ENCODE assay signal across 27 cellular contexts in the genomic region with DNA sequence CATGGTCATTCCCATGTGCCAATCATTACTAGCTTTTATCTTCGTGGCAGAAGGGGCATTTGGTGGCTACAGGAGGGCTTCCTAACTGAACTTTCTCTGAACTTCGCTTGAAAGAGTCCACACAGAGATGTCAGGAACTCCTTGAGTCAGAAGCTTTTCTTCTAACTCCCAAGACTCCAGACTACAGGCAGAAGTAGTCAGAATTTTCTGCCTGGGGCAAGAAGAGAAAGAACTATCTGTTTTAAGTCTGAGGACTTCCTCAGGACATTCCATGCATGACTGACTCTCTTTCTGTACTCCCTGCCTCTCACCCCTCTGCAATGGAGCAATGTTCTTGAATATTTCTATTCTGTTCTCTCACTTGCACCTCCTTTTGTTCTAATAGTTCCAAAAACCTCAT.
DNase-seq lines count a peak whose midpoint lies in the region; TF ChIP-seq lines count a peak whose summit lies in the region.
"Had no signal": no experiment of that assay in that cellular context is flagged by ENCODE, and none has a peak within 500 bp of the region (broad histone marks: within the 10 kb centered on the region; RNA-seq: fewer than 3 reads in every experiment).

No MANE protein-coding gene starts in this region.

- no peak overlapping the region for H4K91ac ChIP-seq in H9 (ENCODE audit: insufficient read length, low read depth, low read length)

- peaks cover 2% of the 10 kb centered on the region; the same call in 1 of the 2 replicates for H3K4me1 ChIP-seq in H9 (ENCODE audit: insufficient read depth, low read length)
- peaks cover 0 to 4% of the 10 kb centered on the region in 2 donors for H3K4me1 ChIP-seq in right atrium auricular region
- H3K4me1 ChIP-seq: breast epithelium, left lung, neural progenitor cell had no signal

- WGBS in H9 (ENCODE audit: extremely low coverage, insufficient read length, low lambda C conversion rate): no CpG with 5 or more reads among the region's 2 CpGs

- H3K4me3 Mint-ChIP-seq in osteocyte (ENCODE audit: unreplicated experiment): no peak overlapping the region
- no peak overlapping the region for H3K4me3 Mint-ChIP-seq in H9
- H3K4me3 Mint-ChIP-seq: activated CD4-positive, alpha-beta memory T cell treated with anti-CD3 and anti-CD28 coated beads for 36 hours; GM23338; IgD-negative memory B cell had no signal

- no peaks in the 10 kb centered on the region for H4K20me1 ChIP-seq in H9 (ENCODE audit: control insufficient read depth, insufficient read depth, insufficient read length)

- H3K23me2 ChIP-seq in H9 (ENCODE audit: insufficient read length, low read depth, low read length, poor library complexity, severe bottlenecking): no peaks in the 10 kb centered on the region

- no peaks in the 10 kb centered on the region for H3K79me2 ChIP-seq in H9 (ENCODE audit: insufficient read depth, low read length)

- H4K8ac ChIP-seq in H9 (replicated peaks; ENCODE audit: insufficient read length, low read depth, low read length): no peak overlapping the region

- H2BK12ac ChIP-seq in H9 (ENCODE audit: insufficient read length, low read depth, low read length): no peak overlapping the region

- no peaks in the 10 kb centered on the region for H3K79me1 ChIP-seq in H9 (ENCODE audit: insufficient read depth, low read depth, low read length, poor library complexity, severe bottlenecking)

- H3K36me3 Mint-ChIP-seq in osteocyte (ENCODE audit: unreplicated experiment) (peaks cover 4% of the 10 kb centered on the region), H9 (ENCODE audit: insufficient read depth in 1 of 3, low read depth in 3 of 3) (no peaks in the 10 kb centered on the region; a peak in 1 of 7 replicates)
- H3K36me3 Mint-ChIP-seq: activated CD4-positive, alpha-beta memory T cell treated with anti-CD3 and anti-CD28 coated beads for 36 hours; IgD-negative memory B cell had no signal

- no peak overlapping the region for H3K14ac ChIP-seq in H9 (ENCODE audit: insufficient read depth, low read length)

- no peak overlapping the region for H2BK120ac ChIP-seq in H9 (ENCODE audit: low read depth, low read length, poor library complexity, severe bottlenecking)

- H3K27ac Mint-ChIP-seq in osteocyte (ENCODE audit: unreplicated experiment) (peak overlapping the region; percentile 68), H9 (no peak overlapping the region)
- H3K27ac Mint-ChIP-seq: activated CD4-positive, alpha-beta memory T cell treated with anti-CD3 and anti-CD28 coated beads for 36 hours; GM23338; IgD-negative memory B cell; neural progenitor cell had no signal

- no peak overlapping the region for H3T11ph ChIP-seq in H9 (ENCODE audit: low read length)

- H3K56ac ChIP-seq in H9 (ENCODE audit: insufficient read length, low read depth, low read length): no peak overlapping the region

- H3K4me3 ChIP-seq in BJ (ENCODE audit: low read depth, low read length) (no peak overlapping the region), choroid plexus epithelial cell (ENCODE audit: low read depth, low read length) (no peak overlapping the region), right atrium auricular region (no peak overlapping the region)
- H3K4me3 ChIP-seq: breast epithelium, GM23338, left lung, neural progenitor cell had no signal

- H3K27ac ChIP-seq in H9 (ENCODE audit: insufficient read length, low read depth, low read length): no peak overlapping the region
- H3K27ac ChIP-seq in right atrium auricular region: no peak overlapping the region
- H3K27ac ChIP-seq: breast epithelium, left lung, neural progenitor cell had no signal

- no peak overlapping the region for H3K4ac ChIP-seq in H9 (ENCODE audit: low read depth, low read length)

- H3K9me3 ChIP-seq in H9 (ENCODE audit: control insufficient read depth, low read depth, low read length) (no peaks in the 10 kb centered on the region), right atrium auricular region (no peaks in the 10 kb centered on the region)
- H3K9me3 ChIP-seq: breast epithelium, left lung had no signal

- no peak overlapping the region for H2AK5ac ChIP-seq in H9 (ENCODE audit: insufficient read length, low read length)

- POLR2A ChIA-PET in BJ (lab: Charles Lee): no interaction called here

- no peaks in the 10 kb centered on the region for H3K27me3 Mint-ChIP-seq in osteocyte (ENCODE audit: unreplicated experiment)
- H3K27me3 Mint-ChIP-seq in H9 (ENCODE audit: low read depth): peaks cover 3% of the 10 kb centered on the region; the same call in 1 of the 2 replicates
- H3K27me3 Mint-ChIP-seq: IgD-negative memory B cell had no signal

- no peak overlapping the region for H2BK20ac ChIP-seq in H9 (ENCODE audit: low read depth, low read length, poor library complexity, severe bottlenecking)

- no peak overlapping the region for H4K5ac ChIP-seq in H9 (ENCODE audit: insufficient read length, low read depth, low read length)

- no peak overlapping the region for H3K9ac ChIP-seq in H9 (ENCODE audit: extremely low read depth, insufficient read length, low read length)
- H3K9ac ChIP-seq: neural progenitor cell had no signal

- H3K4me1 Mint-ChIP-seq in osteocyte (ENCODE audit: unreplicated experiment): peaks cover 38% of the 10 kb centered on the region
- H3K4me1 Mint-ChIP-seq in H9: peaks cover 12 to 18% of the 10 kb centered on the region in 2 experiments
- H3K4me1 Mint-ChIP-seq: IgD-negative memory B cell had no signal

- no peak overlapping the region for H2AFZ ChIP-seq in H9 (ENCODE audit: low read length)
- H2AFZ ChIP-seq: GM23338, neural progenitor cell had no signal

- CTCF ChIA-PET in BJ (lab: Yijun Ruan, JAX): interaction anchor here (1.5 kb wide), 1 partner anchor 24 kb away, joined by 3 read pairs; no protein-coding TSS in a partner anchor

- TF ChIP-seq CTCF in BJ (IDR thresholded peaks at IDR 0.05; ENCODE audit: insufficient read depth, low read depth, low read length): no peak
- TF ChIP-seq CTCF in choroid plexus epithelial cell (conservative IDR thresholded peaks at IDR 0.05; ENCODE audit: low read depth, low read length): no peak
- TF ChIP-seq CTCF in osteocyte (IDR thresholded peaks at IDR 0.05): no peak
- TF ChIP-seq CTCF in H9 (conservative IDR thresholded peaks at IDR 0.05): no peak
- no peak for TF ChIP-seq CTCF in right atrium auricular region (IDR thresholded peaks at IDR 0.05)

- H3K27me3 ChIP-seq in BJ (ENCODE audit: control insufficient read depth, insufficient read depth, low read length): no peaks in the 10 kb centered on the region
- no peaks in the 10 kb centered on the region for H3K27me3 ChIP-seq in H9 (ENCODE audit: insufficient read depth, low read length)
- no peaks in the 10 kb centered on the region for H3K27me3 ChIP-seq in right atrium auricular region
- H3K27me3 ChIP-seq: breast epithelium, left lung, neural progenitor cell had no signal

- H2BK15ac ChIP-seq in H9 (ENCODE audit: low read depth, low read length): no peak overlapping the region

- peaks cover 1% of the 10 kb centered on the region for H3K36me3 ChIP-seq in BJ (ENCODE audit: control insufficient read depth, insufficient read depth, low read length)
- H3K36me3 ChIP-seq in right atrium auricular region: no peaks in the 10 kb centered on the region
- H3K36me3 ChIP-seq: breast epithelium, left lung, neural progenitor cell had no signal

- H3K23ac ChIP-seq in H9 (ENCODE audit: insufficient read length, low read depth, low read length): no peak overlapping the region

- H3K18ac ChIP-seq in H9 (ENCODE audit: insufficient read length, low read depth, low read length): no peak overlapping the region

- no peak overlapping the region for H3K4me2 ChIP-seq in H9 (ENCODE audit: insufficient read depth, insufficient read length, low read length)
- H3K4me2 ChIP-seq: GM23338, neural progenitor cell had no signal

- H3K9me3 Mint-ChIP-seq in osteocyte (ENCODE audit: unreplicated experiment) (no peaks in the 10 kb centered on the region), H9 (no peaks in the 10 kb centered on the region)
- H3K9me3 Mint-ChIP-seq: activated CD4-positive, alpha-beta memory T cell treated with anti-CD3 and anti-CD28 coated beads for 36 hours; GM23338; IgD-negative memory B cell; neural progenitor cell had no signal

- DNase-seq in BJ (ENCODE audit: low read depth): peak; percentile 62
- DNase-seq in M059J (ENCODE audit: low read depth): peak; percentile 42
- DNase-seq in choroid plexus epithelial cell (ENCODE audit: low read depth): peak; percentile 51
- DNase-seq in osteocyte (ENCODE audit: extremely low spot score, unreplicated experiment): no peak
- no peak for DNase-seq in H9
- no peak for DNase-seq in hypothalamus (lab: John Stamatoyannopoulos, UW)
- no peak for DNase-seq in right atrium auricular region (ENCODE audit: low spot score)
- DNase-seq: activated CD4-positive, alpha-beta memory T cell treated with anti-CD3 and anti-CD28 coated beads for 36 hours; activated CD8-positive, alpha-beta memory T cell treated with anti-CD3 and anti-CD28 coated beads, Interleukin-2, amount 50 U/mL, for 4 hours; activated naive CD4-positive, alpha-beta T cell treated with Interleukin-2 at 50 U/mL for 16 hours; C1 segment of cervical spinal cord; COR-L47; DMS53; glutamatergic neuron; islet precursor cell; left lung; mesenchymal stem cell; NCI-H1048; NCI-H1694 treated with DMSO at 0.1 percent for 48 hours; NCI-H510A; OCI-M1; stimulated activated CD4-positive, alpha-beta T cell treated with anti-CD3 and anti-CD28 coated beads, Interleukin-1b, Interleukin-23, amount 100 ng/mL, for 48 hours; stimulated activated naive CD4-positive, alpha-beta T cell treated with Interleukin-2 at 50 U/mL for 16 hours had no signal

- no peak overlapping the region for H2BK5ac ChIP-seq in H9 (ENCODE audit: insufficient read length, low read length)

Comparison
In these comparisons a context has a peak if more than half of its experiments do, and no peak if none do; other contexts are left out.
1. DNase-seq: peak in BJ (single experiment), M059J (single experiment) and choroid plexus epithelial cell (single experiment); none in osteocyte (single experiment), H9 (single experiment), hypothalamus (0 of 51) and right atrium auricular region (single experiment).